In the genomic region with DNA sequence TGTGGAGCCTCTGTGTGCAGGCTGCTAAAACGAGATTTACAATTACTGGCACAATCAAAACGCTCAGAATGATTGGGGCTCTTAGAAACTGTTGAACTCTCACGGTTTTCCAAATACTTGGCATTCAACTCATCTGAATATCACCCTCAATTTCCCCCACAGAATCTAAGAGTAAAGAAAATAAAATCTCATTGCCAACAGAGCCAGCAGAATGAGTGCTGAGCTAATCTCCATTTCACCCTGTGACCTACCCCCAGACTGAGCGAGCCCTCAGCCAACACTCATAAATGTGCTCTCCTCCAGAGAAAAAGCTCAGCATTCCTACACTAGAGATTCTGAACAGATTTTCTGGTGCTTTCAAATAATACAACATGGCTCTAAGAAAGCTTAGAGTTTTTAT, we compare ENCODE assay signal across 1 cellular context.
TF ChIP-seq lines count a peak whose summit lies in the region.

No MANE protein-coding gene starts in this region.

TF ChIP-seq in GM23338, 12 proteins besides CTCF, POLR2A, EP300 and RAD21:
- TF ChIP-seq, protein P1, sequence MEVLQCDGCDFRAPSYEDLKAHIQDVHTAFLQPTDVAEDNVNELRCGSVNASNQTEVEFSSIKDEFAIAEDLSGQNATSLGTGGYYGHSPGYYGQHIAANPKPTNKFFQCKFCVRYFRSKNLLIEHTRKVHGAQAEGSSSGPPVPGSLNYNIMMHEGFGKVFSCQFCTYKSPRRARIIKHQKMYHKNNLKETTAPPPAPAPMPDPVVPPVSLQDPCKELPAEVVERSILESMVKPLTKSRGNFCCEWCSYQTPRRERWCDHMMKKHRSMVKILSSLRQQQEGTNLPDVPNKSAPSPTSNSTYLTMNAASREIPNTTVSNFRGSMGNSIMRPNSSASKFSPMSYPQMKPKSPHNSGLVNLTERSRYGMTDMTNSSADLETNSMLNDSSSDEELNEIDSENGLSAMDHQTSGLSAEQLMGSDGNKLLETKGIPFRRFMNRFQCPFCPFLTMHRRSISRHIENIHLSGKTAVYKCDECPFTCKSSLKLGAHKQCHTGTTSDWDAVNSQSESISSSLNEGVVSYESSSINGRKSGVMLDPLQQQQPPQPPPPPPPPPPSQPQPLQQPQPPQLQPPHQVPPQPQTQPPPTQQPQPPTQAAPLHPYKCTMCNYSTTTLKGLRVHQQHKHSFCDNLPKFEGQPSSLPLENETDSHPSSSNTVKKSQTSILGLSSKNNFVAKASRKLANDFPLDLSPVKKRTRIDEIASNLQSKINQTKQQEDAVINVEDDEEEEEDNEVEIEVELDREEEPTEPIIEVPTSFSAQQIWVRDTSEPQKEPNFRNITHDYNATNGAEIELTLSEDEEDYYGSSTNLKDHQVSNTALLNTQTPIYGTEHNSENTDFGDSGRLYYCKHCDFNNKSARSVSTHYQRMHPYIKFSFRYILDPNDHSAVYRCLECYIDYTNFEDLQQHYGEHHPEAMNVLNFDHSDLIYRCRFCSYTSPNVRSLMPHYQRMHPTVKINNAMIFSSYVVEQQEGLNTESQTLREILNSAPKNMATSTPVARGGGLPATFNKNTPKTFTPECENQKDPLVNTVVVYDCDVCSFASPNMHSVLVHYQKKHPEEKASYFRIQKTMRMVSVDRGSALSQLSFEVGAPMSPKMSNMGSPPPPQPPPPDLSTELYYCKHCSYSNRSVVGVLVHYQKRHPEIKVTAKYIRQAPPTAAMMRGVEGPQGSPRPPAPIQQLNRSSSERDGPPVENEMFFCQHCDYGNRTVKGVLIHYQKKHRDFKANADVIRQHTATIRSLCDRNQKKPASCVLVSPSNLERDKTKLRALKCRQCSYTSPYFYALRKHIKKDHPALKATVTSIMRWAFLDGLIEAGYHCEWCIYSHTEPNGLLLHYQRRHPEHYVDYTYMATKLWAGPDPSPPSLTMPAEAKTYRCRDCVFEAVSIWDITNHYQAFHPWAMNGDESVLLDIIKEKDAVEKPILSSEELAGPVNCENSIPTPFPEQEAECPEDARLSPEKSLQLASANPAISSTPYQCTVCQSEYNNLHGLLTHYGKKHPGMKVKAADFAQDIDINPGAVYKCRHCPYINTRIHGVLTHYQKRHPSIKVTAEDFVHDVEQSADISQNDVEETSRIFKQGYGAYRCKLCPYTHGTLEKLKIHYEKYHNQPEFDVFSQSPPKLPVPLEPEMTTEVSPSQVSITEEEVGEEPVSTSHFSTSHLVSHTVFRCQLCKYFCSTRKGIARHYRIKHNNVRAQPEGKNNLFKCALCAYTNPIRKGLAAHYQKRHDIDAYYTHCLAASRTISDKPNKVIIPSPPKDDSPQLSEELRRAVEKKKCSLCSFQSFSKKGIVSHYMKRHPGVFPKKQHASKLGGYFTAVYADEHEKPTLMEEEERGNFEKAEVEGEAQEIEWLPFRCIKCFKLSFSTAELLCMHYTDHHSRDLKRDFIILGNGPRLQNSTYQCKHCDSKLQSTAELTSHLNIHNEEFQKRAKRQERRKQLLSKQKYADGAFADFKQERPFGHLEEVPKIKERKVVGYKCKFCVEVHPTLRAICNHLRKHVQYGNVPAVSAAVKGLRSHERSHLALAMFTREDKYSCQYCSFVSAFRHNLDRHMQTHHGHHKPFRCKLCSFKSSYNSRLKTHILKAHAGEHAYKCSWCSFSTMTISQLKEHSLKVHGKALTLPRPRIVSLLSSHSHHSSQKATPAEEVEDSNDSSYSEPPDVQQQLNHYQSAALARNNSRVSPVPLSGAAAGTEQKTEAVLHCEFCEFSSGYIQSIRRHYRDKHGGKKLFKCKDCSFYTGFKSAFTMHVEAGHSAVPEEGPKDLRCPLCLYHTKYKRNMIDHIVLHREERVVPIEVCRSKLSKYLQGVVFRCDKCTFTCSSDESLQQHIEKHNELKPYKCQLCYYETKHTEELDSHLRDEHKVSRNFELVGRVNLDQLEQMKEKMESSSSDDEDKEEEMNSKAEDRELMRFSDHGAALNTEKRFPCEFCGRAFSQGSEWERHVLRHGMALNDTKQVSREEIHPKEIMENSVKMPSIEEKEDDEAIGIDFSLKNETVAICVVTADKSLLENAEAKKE (CRISPR knock-in tag; IDR thresholded peaks at IDR 0.05): no peak
- TF ChIP-seq, protein P2, sequence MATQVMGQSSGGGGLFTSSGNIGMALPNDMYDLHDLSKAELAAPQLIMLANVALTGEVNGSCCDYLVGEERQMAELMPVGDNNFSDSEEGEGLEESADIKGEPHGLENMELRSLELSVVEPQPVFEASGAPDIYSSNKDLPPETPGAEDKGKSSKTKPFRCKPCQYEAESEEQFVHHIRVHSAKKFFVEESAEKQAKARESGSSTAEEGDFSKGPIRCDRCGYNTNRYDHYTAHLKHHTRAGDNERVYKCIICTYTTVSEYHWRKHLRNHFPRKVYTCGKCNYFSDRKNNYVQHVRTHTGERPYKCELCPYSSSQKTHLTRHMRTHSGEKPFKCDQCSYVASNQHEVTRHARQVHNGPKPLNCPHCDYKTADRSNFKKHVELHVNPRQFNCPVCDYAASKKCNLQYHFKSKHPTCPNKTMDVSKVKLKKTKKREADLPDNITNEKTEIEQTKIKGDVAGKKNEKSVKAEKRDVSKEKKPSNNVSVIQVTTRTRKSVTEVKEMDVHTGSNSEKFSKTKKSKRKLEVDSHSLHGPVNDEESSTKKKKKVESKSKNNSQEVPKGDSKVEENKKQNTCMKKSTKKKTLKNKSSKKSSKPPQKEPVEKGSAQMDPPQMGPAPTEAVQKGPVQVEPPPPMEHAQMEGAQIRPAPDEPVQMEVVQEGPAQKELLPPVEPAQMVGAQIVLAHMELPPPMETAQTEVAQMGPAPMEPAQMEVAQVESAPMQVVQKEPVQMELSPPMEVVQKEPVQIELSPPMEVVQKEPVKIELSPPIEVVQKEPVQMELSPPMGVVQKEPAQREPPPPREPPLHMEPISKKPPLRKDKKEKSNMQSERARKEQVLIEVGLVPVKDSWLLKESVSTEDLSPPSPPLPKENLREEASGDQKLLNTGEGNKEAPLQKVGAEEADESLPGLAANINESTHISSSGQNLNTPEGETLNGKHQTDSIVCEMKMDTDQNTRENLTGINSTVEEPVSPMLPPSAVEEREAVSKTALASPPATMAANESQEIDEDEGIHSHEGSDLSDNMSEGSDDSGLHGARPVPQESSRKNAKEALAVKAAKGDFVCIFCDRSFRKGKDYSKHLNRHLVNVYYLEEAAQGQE (IDR thresholded peaks at IDR 0.05; ENCODE audit: unreplicated experiment): no peak
- TF ChIP-seq NANOG (IDR thresholded peaks at IDR 0.05; ENCODE audit: borderline replicate concordance) (no peak), STAT1 (IDR thresholded peaks at IDR 0.05; ENCODE audit: unreplicated experiment) (no peak), ZNF331 (CRISPR knock-in tag; IDR thresholded peaks at IDR 0.05; ENCODE audit: low read depth) (no peak)
- TF ChIP-seq, protein P3, sequence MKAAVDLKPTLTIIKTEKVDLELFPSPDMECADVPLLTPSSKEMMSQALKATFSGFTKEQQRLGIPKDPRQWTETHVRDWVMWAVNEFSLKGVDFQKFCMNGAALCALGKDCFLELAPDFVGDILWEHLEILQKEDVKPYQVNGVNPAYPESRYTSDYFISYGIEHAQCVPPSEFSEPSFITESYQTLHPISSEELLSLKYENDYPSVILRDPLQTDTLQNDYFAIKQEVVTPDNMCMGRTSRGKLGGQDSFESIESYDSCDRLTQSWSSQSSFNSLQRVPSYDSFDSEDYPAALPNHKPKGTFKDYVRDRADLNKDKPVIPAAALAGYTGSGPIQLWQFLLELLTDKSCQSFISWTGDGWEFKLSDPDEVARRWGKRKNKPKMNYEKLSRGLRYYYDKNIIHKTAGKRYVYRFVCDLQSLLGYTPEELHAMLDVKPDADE (IDR thresholded peaks at IDR 0.05): no peak
